1 cellular context compared by ENCODE assay signal in the genomic region with DNA sequence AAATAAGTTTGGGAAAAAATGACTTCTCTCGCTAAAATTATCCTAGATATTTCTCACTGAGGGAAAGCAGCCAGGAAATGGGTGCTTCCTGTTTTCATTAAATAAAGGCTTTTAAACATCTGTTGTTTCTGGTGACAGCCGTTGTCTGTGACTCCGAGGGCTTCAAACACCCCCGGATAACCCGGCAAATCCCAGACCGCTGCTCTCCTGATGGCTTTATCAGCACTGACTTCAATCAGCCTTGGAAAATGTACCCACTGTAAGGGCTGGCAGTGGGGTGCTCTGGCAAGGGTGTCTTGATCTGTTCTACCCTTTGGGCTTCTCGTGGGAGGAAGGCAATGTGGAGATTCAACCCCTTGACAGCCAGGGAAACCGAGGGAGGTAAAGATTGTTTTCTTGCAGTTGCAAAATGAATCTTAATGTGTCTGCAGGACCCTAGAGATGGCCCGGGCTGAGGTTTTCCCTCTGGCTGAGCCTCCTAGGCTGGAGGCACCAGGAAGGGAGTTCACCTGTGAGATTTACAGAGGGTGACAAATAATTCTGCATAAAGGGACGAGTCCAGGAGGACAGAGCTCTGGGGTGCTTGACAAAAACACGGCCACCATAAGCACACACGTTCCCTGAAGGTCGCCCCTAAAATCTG.
TF ChIP-seq lines count a peak whose summit lies in the region.

No MANE protein-coding gene starts in this region.

TF ChIP-seq in SK-N-SH treated with all-trans-retinoic acid at 6 μM for 48 hours, 23 proteins besides CTCF, POLR2A, EP300 and RAD21 (continued from another document):
- TF ChIP-seq PATZ1 (CRISPR knock-in tag; IDR thresholded peaks at IDR 0.05; ENCODE audit: borderline replicate concordance) (no peak), PPARA (CRISPR knock-in tag; IDR thresholded peaks at IDR 0.05; ENCODE audit: borderline replicate concordance) (no peak)
